2 cellular contexts compared by ENCODE assay signal in genomic region chr1:59408608-59409007, GRCh38.
TF ChIP-seq lines count a peak whose summit lies in the region.

No MANE protein-coding gene starts in this region.

TF ChIP-seq in IMR-90, 13 proteins besides CTCF, POLR2A, EP300 and RAD21:
- no peak for TF ChIP-seq NFE2L2 (IDR thresholded peaks at IDR 0.05; ENCODE audit: low read depth, low read length)
- no peak for TF ChIP-seq ELK1 (IDR thresholded peaks at IDR 0.05; ENCODE audit: borderline replicate concordance, low read depth, low read length)
- TF ChIP-seq SMC3 (IDR thresholded peaks at IDR 0.05; ENCODE audit: low read depth, low read length), result no peak
- TF ChIP-seq, protein P1, sequence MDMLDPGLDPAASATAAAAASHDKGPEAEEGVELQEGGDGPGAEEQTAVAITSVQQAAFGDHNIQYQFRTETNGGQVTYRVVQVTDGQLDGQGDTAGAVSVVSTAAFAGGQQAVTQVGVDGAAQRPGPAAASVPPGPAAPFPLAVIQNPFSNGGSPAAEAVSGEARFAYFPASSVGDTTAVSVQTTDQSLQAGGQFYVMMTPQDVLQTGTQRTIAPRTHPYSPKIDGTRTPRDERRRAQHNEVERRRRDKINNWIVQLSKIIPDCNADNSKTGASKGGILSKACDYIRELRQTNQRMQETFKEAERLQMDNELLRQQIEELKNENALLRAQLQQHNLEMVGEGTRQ (IDR thresholded peaks at IDR 0.05; ENCODE audit: low read depth, low read length), result no peak
- TF ChIP-seq RFX5 (IDR thresholded peaks at IDR 0.05; ENCODE audit: low read depth, low read length), result no peak
- TF ChIP-seq MXI1 (IDR thresholded peaks at IDR 0.05; ENCODE audit: borderline replicate concordance, low read depth, low read length), result no peak
- no peak for TF ChIP-seq MAFK (IDR thresholded peaks at IDR 0.05; ENCODE audit: low read depth, low read length)
- TF ChIP-seq RCOR1 (IDR thresholded peaks at IDR 0.05; ENCODE audit: insufficient replicate concordance, low read length), result no peak
- TF ChIP-seq BHLHE40 (IDR thresholded peaks at IDR 0.05; ENCODE audit: low read depth, low read length), result no peak
- TF ChIP-seq CEBPB (IDR thresholded peaks at IDR 0.05; ENCODE audit: low read depth, low read length), result no peak
- no peak for TF ChIP-seq CHD1 (IDR thresholded peaks at IDR 0.05; ENCODE audit: low read depth, low read length)
- no peak for TF ChIP-seq MAZ (IDR thresholded peaks at IDR 0.05; ENCODE audit: borderline replicate concordance, low read depth, low read length)
- no peak for TF ChIP-seq FOS (IDR thresholded peaks at IDR 0.05; ENCODE audit: low read depth, low read length)

TF ChIP-seq in endothelial cell of umbilical vein, 7 proteins besides CTCF, POLR2A, EP300 and RAD21:
- TF ChIP-seq FOS (IDR thresholded peaks at IDR 0.05; ENCODE audit: borderline replicate concordance, insufficient read depth, low read length) (no peak), EZH2 (IDR thresholded peaks at IDR 0.05; ENCODE audit: borderline replicate concordance, low read depth, low read length, severe bottlenecking) (no peak), GATA2 (IDR thresholded peaks at IDR 0.05; ENCODE audit: insufficient read depth, insufficient read length, low read depth, low read length) (no peak), MYC (IDR thresholded peaks at IDR 0.05; ENCODE audit: low read depth, low read length) (no peak), POLR2AphosphoS5 (IDR thresholded peaks at IDR 0.05; ENCODE audit: insufficient read depth, low read depth, low read length) (no peak), JUN (IDR thresholded peaks at IDR 0.05; ENCODE audit: borderline replicate concordance, insufficient read depth, insufficient read length, low read depth) (no peak)
- TF ChIP-seq, protein P2, sequence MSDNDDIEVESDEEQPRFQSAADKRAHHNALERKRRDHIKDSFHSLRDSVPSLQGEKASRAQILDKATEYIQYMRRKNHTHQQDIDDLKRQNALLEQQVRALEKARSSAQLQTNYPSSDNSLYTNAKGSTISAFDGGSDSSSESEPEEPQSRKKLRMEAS (IDR thresholded peaks at IDR 0.05; ENCODE audit: insufficient read depth, insufficient read length), result no peak
